Comparison of ENCODE assay signal across 8 cellular contexts in the genomic region with DNA sequence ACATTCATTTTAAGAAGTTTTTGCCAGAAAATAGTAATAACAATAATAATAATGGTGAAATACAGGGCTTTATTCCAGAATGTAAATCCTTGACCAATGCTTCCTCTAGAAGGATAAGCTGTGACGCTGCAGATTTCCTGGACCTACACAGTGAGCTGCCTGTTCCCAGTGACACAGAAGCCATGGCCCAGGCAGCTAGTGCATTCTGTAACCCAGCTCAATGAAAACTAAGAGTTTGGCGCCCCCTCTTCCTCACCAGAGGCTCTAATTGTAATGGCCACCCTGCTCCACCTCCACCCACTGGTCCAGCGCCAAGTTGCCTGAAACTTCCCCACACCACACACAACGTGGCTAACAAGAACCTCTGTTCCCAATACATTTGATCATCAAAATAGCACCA.
DNase-seq lines count a peak whose midpoint lies in the region; ATAC-seq and TF ChIP-seq lines count a peak whose summit lies in the region.

No MANE protein-coding gene starts in this region.

- DNase-seq in AG09319 (ENCODE audit: extremely low read depth, low read depth) = no peak
- peak; percentile 22 for DNase-seq in NCI-H460 (ENCODE audit: extremely low read depth, low read depth)
- peak; percentile 76 for DNase-seq in fibroblast of the aortic adventitia (ENCODE audit: low read depth)
- no peak for DNase-seq in osteocyte (ENCODE audit: extremely low spot score, unreplicated experiment)
- no peak for DNase-seq in CD4-positive, alpha-beta T cell
- DNase-seq in NCI-H1436 treated with DMSO at 0.1 percent for 48 hours (lab: John Stamatoyannopoulos, UW) = no peak

- no peaks in the 10 kb centered on the region for H3K9me3 ChIP-seq in CD4-positive, alpha-beta T cell (ENCODE audit: control insufficient read depth, low read length)

- H3K9me3 Mint-ChIP-seq in osteocyte (ENCODE audit: unreplicated experiment) = no peaks in the 10 kb centered on the region
- no peaks in the 10 kb centered on the region for H3K9me3 Mint-ChIP-seq in CD4-positive, alpha-beta T cell

- no peak overlapping the region for H3K4me3 ChIP-seq in fibroblast of the aortic adventitia (ENCODE audit: low read depth, low read length)

- H3K36me3 Mint-ChIP-seq in osteocyte (ENCODE audit: unreplicated experiment) = no peaks in the 10 kb centered on the region
- H3K36me3 Mint-ChIP-seq in CD4-positive, alpha-beta T cell (ENCODE audit: low read depth) = no peaks in the 10 kb centered on the region

- H3K4me1 Mint-ChIP-seq in osteocyte (ENCODE audit: unreplicated experiment) = peaks cover 5% of the 10 kb centered on the region
- no peaks in the 10 kb centered on the region for H3K4me1 Mint-ChIP-seq in CD4-positive, alpha-beta T cell (ENCODE audit: low read depth)

- no peaks in the 10 kb centered on the region for H3K27me3 ChIP-seq in CD4-positive, alpha-beta T cell (ENCODE audit: control insufficient read depth, insufficient read depth, low read length)

- peak; percentile 63 for ATAC-seq in GM19043 (IDR thresholded peaks at IDR 0.05; ENCODE audit: low read depth, unreplicated experiment)
- no peak for ATAC-seq in GM21390 (IDR thresholded peaks at IDR 0.05; ENCODE audit: unreplicated experiment)
- ATAC-seq in CD4-positive, alpha-beta T cell (ENCODE audit: poor library complexity) = no peak

- TF ChIP-seq CTCF in AG09319 (IDR thresholded peaks at IDR 0.05; ENCODE audit: low read depth, low read length) (peak; percentile 14), fibroblast of the aortic adventitia (IDR thresholded peaks at IDR 0.05; ENCODE audit: insufficient read depth, low read length) (peak; percentile 42), osteocyte (IDR thresholded peaks at IDR 0.05) (peak; percentile 41)
- no peak for TF ChIP-seq CTCF in CD4-positive, alpha-beta T cell (IDR thresholded peaks at IDR 0.05)

- CTCF ChIA-PET in CD4-positive, alpha-beta T cell (lab: Charles Lee) = no interaction called here

- POLR2A ChIA-PET in CD4-positive, alpha-beta T cell (lab: Charles Lee) = no interaction called here

- no peak overlapping the region for H3K27ac Mint-ChIP-seq in osteocyte (ENCODE audit: unreplicated experiment)
- no peak overlapping the region for H3K27ac Mint-ChIP-seq in CD4-positive, alpha-beta T cell

- intact Hi-C loops in CD4-positive, alpha-beta T cell (cut with DNase I, micrococcal nuclease) = no loop called here

- H3K27me3 Mint-ChIP-seq in osteocyte (ENCODE audit: unreplicated experiment) = no peaks in the 10 kb centered on the region
- no peaks in the 10 kb centered on the region for H3K27me3 Mint-ChIP-seq in CD4-positive, alpha-beta T cell

- H3K4me3 Mint-ChIP-seq in osteocyte (ENCODE audit: unreplicated experiment) = no peak overlapping the region
- H3K4me3 Mint-ChIP-seq in CD4-positive, alpha-beta T cell = no peak overlapping the region

- no peak overlapping the region for H3K27ac ChIP-seq in CD4-positive, alpha-beta T cell (ENCODE audit: low read depth, low read length)

Comparison
In these comparisons a context has a peak if more than half of its experiments do, and no peak if none do; other contexts are left out.
1. DNase-seq: peak in NCI-H460 (single experiment) and fibroblast of the aortic adventitia (single experiment); none in AG09319 (single experiment), osteocyte (single experiment), CD4-positive, alpha-beta T cell (0 of 10) and NCI-H1436 treated with DMSO at 0.1 percent for 48 hours (single experiment).